In the genomic region with DNA sequence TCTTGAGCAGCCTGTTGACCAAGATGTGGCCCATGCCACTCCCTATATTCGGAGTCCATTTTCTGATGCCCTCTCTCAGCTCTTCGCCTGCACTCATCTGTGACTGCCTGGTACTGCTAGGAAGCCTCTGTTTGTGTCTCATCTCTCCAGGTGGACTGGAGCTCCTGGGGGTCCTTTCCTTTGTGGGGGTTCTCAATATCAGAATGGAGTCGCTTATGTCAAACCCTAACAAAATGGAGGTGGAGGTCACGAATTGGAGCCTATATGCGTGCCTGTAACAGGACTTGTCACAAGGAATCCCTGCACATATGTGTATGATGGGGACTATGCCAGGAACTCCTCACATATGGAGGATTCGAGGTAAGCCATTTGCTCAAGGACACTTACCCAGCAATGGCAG, we compare ENCODE assay signal across 1 cellular context.
TF ChIP-seq lines count a peak whose summit lies in the region.

No MANE protein-coding gene starts in this region.

TF ChIP-seq in K562, 482 proteins besides CTCF, POLR2A, EP300 and RAD21 (continues in another document):
- TF ChIP-seq OTX1 (CRISPR knock-in tag; IDR thresholded peaks at IDR 0.05) (no peak), ZNF232 (CRISPR knock-in tag; IDR thresholded peaks at IDR 0.05) (no peak), KDM4B (IDR thresholded peaks at IDR 0.05; ENCODE audit: borderline replicate concordance in 2 of 2, low read depth in 1 of 2) (no peak), PYGO2 (tag; IDR thresholded peaks at IDR 0.05) (no peak), DDX20 (tag; IDR thresholded peaks at IDR 0.05; ENCODE audit: low read depth) (peak; percentile 62; the same call in 1 of the 2 replicates), ETV5 (CRISPR knock-in tag; IDR thresholded peaks at IDR 0.05; ENCODE audit: low read depth) (no peak), TAL1 (IDR thresholded peaks at IDR 0.05) (no peak), KLF6 (CRISPR knock-in tag; IDR thresholded peaks at IDR 0.05; ENCODE audit: borderline replicate concordance) (0 out of 2 replicates have a peak, but pooled peaks have one; percentile 17), TEAD4 (IDR thresholded peaks at IDR 0.05; ENCODE audit: low read length) (no peak), TEAD4 (CRISPR knock-in tag; IDR thresholded peaks at IDR 0.05; ENCODE audit: borderline replicate concordance) (no peak), ZNF311 (CRISPR knock-in tag; IDR thresholded peaks at IDR 0.05) (no peak), ZNF316 (IDR thresholded peaks at IDR 0.05) (no peak), ZNF717 (CRISPR knock-in tag; IDR thresholded peaks at IDR 0.05) (no peak), ZNF217 (CRISPR knock-in tag; IDR thresholded peaks at IDR 0.05) (no peak), NCOA6 (IDR thresholded peaks at IDR 0.05) (no peak), MCM5 (IDR thresholded peaks at IDR 0.05; ENCODE audit: low read depth) (no peak), ZNF584 (CRISPR knock-in tag; IDR thresholded peaks at IDR 0.05; ENCODE audit: low read depth) (peak; percentile 56; the same call in 1 of the 2 replicates), ZFPM2 (CRISPR knock-in tag; IDR thresholded peaks at IDR 0.05) (no peak), ZNF134 (CRISPR knock-in tag; conservative IDR thresholded peaks at IDR 0.05) (no peak), COPS2 (conservative IDR thresholded peaks at IDR 0.05) (no peak), ZNF175 (CRISPR knock-in tag; IDR thresholded peaks at IDR 0.05; ENCODE audit: low read depth) (peak; percentile 49; the same call in 1 of the 2 replicates), SP1 (CRISPR knock-in tag; IDR thresholded peaks at IDR 0.05) (no peak), ZNF239 (CRISPR knock-in tag; IDR thresholded peaks at IDR 0.05) (no peak), HDAC8 (tag; IDR thresholded peaks at IDR 0.05) (peak; percentile 81; the same call in 1 of the 2 replicates), ZNF3 (CRISPR knock-in tag; IDR thresholded peaks at IDR 0.05) (no peak), SRSF1 (IDR thresholded peaks at IDR 0.05; ENCODE audit: low read depth, low read length) (no peak), NR4A1 (CRISPR knock-in tag; IDR thresholded peaks at IDR 0.05) (no peak), NR4A1 (tag; IDR thresholded peaks at IDR 0.05) (peak; percentile 92), CC2D1A (IDR thresholded peaks at IDR 0.05) (no peak), TAF1 (IDR thresholded peaks at IDR 0.05; ENCODE audit: control insufficient read depth, extremely low read depth, insufficient read depth, low read length, severe bottlenecking) (no peak), KDM1A (IDR thresholded peaks at IDR 0.05) (no peak), LEF1 (IDR thresholded peaks at IDR 0.05) (no peak), CREB1 (IDR thresholded peaks at IDR 0.05) (no peak), CREB1 (CRISPR knock-in tag; IDR thresholded peaks at IDR 0.05) (no peak), HMG20B (CRISPR knock-in tag; IDR thresholded peaks at IDR 0.05) (no peak), NFE2L1 (tag; IDR thresholded peaks at IDR 0.05; ENCODE audit: borderline replicate concordance, low read depth) (no peak), HOXB6 (CRISPR knock-in tag; IDR thresholded peaks at IDR 0.05; ENCODE audit: borderline replicate concordance) (no peak), TFAM (CRISPR knock-in tag; conservative IDR thresholded peaks at IDR 0.05) (no peak), ZKSCAN1 (IDR thresholded peaks at IDR 0.05; ENCODE audit: low read depth, low read length) (no peak), GTF2A2 (tag; IDR thresholded peaks at IDR 0.05) (0 out of 2 replicates have a peak, but pooled peaks have one; percentile 47), ATF1 (CRISPR knock-in tag; IDR thresholded peaks at IDR 0.05) (no peak), ATF1 (tag; IDR thresholded peaks at IDR 0.05) (no peak), ZNF23 (CRISPR knock-in tag; IDR thresholded peaks at IDR 0.05) (no peak), PHTF2 (CRISPR knock-in tag; IDR thresholded peaks at IDR 0.05) (no peak), NFE2 (IDR thresholded peaks at IDR 0.05; ENCODE audit: low read depth) (no peak), POU5F1 (IDR thresholded peaks at IDR 0.05; ENCODE audit: borderline replicate concordance, low read depth, low read length, partially characterized antibody) (no peak), ZEB2 (IDR thresholded peaks at IDR 0.05) (no peak)
- TF ChIP-seq, protein P1, sequence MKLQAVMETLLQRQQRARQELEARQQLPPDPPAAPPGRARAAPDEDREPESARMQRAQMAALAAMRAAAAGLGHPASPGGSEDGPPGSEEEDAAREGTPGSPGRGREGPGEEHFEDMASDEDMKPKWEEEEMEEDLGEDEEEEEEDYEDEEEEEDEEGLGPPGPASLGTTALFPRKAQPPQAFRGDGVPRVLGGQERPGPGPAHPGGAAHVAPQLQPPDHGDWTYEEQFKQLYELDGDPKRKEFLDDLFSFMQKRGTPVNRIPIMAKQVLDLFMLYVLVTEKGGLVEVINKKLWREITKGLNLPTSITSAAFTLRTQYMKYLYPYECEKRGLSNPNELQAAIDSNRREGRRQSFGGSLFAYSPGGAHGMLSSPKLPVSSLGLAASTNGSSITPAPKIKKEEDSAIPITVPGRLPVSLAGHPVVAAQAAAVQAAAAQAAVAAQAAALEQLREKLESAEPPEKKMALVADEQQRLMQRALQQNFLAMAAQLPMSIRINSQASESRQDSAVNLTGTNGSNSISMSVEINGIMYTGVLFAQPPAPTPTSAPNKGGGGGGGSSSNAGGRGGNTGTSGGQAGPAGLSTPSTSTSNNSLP (IDR thresholded peaks at IDR 0.05; ENCODE audit: borderline replicate concordance, low read depth, low read length): no peak
- TF ChIP-seq, protein P2, sequence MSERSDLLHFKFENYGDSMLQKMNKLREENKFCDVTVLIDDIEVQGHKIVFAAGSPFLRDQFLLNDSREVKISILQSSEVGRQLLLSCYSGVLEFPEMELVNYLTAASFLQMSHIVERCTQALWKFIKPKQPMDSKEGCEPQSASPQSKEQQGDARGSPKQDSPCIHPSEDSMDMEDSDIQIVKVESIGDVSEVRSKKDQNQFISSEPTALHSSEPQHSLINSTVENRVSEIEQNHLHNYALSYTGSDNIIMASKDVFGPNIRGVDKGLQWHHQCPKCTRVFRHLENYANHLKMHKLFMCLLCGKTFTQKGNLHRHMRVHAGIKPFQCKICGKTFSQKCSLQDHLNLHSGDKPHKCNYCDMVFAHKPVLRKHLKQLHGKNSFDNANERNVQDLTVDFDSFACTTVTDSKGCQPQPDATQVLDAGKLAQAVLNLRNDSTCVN (CRISPR knock-in tag; IDR thresholded peaks at IDR 0.05): no peak
- TF ChIP-seq, protein P3, sequence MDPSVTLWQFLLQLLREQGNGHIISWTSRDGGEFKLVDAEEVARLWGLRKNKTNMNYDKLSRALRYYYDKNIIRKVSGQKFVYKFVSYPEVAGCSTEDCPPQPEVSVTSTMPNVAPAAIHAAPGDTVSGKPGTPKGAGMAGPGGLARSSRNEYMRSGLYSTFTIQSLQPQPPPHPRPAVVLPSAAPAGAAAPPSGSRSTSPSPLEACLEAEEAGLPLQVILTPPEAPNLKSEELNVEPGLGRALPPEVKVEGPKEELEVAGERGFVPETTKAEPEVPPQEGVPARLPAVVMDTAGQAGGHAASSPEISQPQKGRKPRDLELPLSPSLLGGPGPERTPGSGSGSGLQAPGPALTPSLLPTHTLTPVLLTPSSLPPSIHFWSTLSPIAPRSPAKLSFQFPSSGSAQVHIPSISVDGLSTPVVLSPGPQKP (CRISPR knock-in tag; IDR thresholded peaks at IDR 0.05): no peak
- TF ChIP-seq, protein P4, sequence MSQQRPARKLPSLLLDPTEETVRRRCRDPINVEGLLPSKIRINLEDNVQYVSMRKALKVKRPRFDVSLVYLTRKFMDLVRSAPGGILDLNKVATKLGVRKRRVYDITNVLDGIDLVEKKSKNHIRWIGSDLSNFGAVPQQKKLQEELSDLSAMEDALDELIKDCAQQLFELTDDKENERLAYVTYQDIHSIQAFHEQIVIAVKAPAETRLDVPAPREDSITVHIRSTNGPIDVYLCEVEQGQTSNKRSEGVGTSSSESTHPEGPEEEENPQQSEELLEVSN (IDR thresholded peaks at IDR 0.05; ENCODE audit: borderline replicate concordance in 1 of 2, extremely low read depth in 1 of 2, insufficient read depth in 1 of 2, insufficient read length in 1 of 2, low read depth in 1 of 2, low read length in 1 of 2, poor library complexity in 1 of 2, severe bottlenecking in 1 of 2): no peak
- TF ChIP-seq, protein P5, sequence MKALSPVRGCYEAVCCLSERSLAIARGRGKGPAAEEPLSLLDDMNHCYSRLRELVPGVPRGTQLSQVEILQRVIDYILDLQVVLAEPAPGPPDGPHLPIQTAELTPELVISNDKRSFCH (CRISPR knock-in tag; IDR thresholded peaks at IDR 0.05): no peak
- TF ChIP-seq, protein P5 (tag; IDR thresholded peaks at IDR 0.05): peak; percentile 70; the same call in 1 of the 2 replicates
- TF ChIP-seq, protein P6, sequence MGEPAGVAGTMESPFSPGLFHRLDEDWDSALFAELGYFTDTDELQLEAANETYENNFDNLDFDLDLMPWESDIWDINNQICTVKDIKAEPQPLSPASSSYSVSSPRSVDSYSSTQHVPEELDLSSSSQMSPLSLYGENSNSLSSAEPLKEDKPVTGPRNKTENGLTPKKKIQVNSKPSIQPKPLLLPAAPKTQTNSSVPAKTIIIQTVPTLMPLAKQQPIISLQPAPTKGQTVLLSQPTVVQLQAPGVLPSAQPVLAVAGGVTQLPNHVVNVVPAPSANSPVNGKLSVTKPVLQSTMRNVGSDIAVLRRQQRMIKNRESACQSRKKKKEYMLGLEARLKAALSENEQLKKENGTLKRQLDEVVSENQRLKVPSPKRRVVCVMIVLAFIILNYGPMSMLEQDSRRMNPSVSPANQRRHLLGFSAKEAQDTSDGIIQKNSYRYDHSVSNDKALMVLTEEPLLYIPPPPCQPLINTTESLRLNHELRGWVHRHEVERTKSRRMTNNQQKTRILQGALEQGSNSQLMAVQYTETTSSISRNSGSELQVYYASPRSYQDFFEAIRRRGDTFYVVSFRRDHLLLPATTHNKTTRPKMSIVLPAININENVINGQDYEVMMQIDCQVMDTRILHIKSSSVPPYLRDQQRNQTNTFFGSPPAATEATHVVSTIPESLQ (CRISPR knock-in tag; IDR thresholded peaks at IDR 0.05): no peak
- TF ChIP-seq, protein P7, sequence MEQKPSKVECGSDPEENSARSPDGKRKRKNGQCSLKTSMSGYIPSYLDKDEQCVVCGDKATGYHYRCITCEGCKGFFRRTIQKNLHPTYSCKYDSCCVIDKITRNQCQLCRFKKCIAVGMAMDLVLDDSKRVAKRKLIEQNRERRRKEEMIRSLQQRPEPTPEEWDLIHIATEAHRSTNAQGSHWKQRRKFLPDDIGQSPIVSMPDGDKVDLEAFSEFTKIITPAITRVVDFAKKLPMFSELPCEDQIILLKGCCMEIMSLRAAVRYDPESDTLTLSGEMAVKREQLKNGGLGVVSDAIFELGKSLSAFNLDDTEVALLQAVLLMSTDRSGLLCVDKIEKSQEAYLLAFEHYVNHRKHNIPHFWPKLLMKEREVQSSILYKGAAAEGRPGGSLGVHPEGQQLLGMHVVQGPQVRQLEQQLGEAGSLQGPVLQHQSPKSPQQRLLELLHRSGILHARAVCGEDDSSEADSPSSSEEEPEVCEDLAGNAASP (IDR thresholded peaks at IDR 0.05): no peak
- TF ChIP-seq, protein P8, sequence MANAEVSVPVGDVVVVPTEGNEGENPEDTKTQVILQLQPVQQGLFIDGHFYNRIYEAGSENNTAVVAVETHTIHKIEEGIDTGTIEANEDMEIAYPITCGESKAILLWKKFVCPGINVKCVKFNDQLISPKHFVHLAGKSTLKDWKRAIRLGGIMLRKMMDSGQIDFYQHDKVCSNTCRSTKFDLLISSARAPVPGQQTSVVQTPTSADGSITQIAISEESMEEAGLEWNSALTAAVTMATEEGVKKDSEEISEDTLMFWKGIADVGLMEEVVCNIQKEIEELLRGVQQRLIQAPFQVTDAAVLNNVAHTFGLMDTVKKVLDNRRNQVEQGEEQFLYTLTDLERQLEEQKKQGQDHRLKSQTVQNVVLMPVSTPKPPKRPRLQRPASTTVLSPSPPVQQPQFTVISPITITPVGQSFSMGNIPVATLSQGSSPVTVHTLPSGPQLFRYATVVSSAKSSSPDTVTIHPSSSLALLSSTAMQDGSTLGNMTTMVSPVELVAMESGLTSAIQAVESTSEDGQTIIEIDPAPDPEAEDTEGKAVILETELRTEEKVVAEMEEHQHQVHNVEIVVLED (CRISPR knock-in tag; IDR thresholded peaks at IDR 0.05): no peak
- TF ChIP-seq, protein P9, sequence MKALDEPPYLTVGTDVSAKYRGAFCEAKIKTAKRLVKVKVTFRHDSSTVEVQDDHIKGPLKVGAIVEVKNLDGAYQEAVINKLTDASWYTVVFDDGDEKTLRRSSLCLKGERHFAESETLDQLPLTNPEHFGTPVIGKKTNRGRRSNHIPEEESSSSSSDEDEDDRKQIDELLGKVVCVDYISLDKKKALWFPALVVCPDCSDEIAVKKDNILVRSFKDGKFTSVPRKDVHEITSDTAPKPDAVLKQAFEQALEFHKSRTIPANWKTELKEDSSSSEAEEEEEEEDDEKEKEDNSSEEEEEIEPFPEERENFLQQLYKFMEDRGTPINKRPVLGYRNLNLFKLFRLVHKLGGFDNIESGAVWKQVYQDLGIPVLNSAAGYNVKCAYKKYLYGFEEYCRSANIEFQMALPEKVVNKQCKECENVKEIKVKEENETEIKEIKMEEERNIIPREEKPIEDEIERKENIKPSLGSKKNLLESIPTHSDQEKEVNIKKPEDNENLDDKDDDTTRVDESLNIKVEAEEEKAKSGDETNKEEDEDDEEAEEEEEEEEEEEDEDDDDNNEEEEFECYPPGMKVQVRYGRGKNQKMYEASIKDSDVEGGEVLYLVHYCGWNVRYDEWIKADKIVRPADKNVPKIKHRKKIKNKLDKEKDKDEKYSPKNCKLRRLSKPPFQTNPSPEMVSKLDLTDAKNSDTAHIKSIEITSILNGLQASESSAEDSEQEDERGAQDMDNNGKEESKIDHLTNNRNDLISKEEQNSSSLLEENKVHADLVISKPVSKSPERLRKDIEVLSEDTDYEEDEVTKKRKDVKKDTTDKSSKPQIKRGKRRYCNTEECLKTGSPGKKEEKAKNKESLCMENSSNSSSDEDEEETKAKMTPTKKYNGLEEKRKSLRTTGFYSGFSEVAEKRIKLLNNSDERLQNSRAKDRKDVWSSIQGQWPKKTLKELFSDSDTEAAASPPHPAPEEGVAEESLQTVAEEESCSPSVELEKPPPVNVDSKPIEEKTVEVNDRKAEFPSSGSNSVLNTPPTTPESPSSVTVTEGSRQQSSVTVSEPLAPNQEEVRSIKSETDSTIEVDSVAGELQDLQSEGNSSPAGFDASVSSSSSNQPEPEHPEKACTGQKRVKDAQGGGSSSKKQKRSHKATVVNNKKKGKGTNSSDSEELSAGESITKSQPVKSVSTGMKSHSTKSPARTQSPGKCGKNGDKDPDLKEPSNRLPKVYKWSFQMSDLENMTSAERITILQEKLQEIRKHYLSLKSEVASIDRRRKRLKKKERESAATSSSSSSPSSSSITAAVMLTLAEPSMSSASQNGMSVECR (CRISPR knock-in tag; IDR thresholded peaks at IDR 0.05): no peak
- TF ChIP-seq, protein P10, sequence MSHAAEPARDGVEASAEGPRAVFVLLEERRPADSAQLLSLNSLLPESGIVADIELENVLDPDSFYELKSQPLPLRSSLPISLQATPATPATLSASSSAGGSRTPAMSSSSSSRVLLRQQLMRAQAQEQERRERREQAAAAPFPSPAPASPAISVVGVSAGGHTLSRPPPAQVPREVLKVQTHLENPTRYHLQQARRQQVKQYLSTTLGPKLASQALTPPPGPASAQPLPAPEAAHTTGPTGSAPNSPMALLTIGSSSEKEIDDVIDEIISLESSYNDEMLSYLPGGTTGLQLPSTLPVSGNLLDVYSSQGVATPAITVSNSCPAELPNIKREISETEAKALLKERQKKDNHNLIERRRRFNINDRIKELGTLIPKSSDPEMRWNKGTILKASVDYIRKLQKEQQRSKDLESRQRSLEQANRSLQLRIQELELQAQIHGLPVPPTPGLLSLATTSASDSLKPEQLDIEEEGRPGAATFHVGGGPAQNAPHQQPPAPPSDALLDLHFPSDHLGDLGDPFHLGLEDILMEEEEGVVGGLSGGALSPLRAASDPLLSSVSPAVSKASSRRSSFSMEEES (CRISPR knock-in tag; IDR thresholded peaks at IDR 0.05): no peak
